In the genomic region with DNA sequence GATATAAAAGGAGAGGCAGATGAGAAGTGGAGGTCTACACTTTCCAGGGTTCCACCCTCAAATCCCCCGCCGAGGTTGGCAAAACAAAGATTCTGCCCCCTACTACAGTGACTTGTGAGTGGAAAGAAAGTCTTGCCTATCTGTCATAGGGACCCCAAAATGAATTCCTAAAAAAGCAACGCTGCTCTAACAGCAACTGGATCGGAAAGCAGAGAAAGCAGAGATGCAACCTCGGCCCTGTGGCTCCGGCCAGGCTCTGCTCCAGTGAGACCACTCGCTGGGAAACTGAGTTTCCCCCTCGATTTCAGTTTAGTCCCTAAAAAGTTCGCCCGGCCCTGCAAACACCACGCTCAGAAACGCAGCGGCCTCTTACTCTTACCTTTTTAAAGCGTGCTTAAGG, we compare ENCODE assay signal across 11 cellular contexts.
DNase-seq lines count a peak whose midpoint lies in the region; ATAC-seq and TF ChIP-seq lines count a peak whose summit lies in the region.
"Had no signal": no experiment of that assay in that cellular context is flagged by ENCODE, and none has a peak within 500 bp of the region (broad histone marks: within the 10 kb centered on the region; RNA-seq: fewer than 3 reads in every experiment).

No MANE protein-coding gene starts in this region.

- peaks cover 7% of the 10 kb centered on the region for H3K27me3 ChIP-seq in ascending aorta
- H3K27me3 ChIP-seq in iPS-20b (ENCODE audit: insufficient read depth, low read length) = peaks cover 68% of the 10 kb centered on the region
- peaks cover 9 to 100% (median 76%) of the 10 kb centered on the region in 3 donors for H3K27me3 ChIP-seq in stomach

- no peaks in the 10 kb centered on the region for H3K9me3 Mint-ChIP-seq in Calu3 (ENCODE audit: low read depth, unreplicated experiment)

- peaks cover 24 to 33% of the 10 kb centered on the region in 2 donors for H3K4me1 ChIP-seq in ascending aorta
- H3K4me1 ChIP-seq in iPS-20b (ENCODE audit: insufficient read depth, low read length) = peaks cover 12% of the 10 kb centered on the region
- peaks cover 19 to 76% (median 43%) of the 10 kb centered on the region in 4 donors for H3K4me1 ChIP-seq in stomach

- 15 to 32% (median 20%) methylated on average over 14 of the region's 14 CpGs for WGBS in stomach, 5 donors

- peaks cover 30% of the 10 kb centered on the region for H3K4me1 Mint-ChIP-seq in Calu3 (ENCODE audit: low read depth, unreplicated experiment)

- H3K4me3 ChIP-seq in ascending aorta (peak overlapping the region in 1 of 2 donors; percentile 40), iPS-20b (ENCODE audit: low read length) (peak overlapping the region; percentile 53), stomach (no peak overlapping the region)

- H3K27ac ChIP-seq in ascending aorta (peak overlapping the region; percentile 19 to 76), iPS-20b (ENCODE audit: low read length) (no peak overlapping the region), stomach (peak overlapping the region in 4 of 5 donors; percentile 52 to 91 (median 79))

- no TSS peak for BruUV-seq in Calu3 (replicated peaks; lab: Mats Ljungman, UMichigan)

- H3K27ac Mint-ChIP-seq in Calu3 (ENCODE audit: unreplicated experiment) = no peak overlapping the region

- DNase-seq in NCI-H2227 (lab: John Stamatoyannopoulos, UW; ENCODE audit: unreplicated experiment) (peak; percentile 23), NCI-H2227 treated with DMSO at 0.1 percent for 48 hours (lab: John Stamatoyannopoulos, UW) (no peak), ascending aorta (ENCODE audit: low spot score in 2 of 2) (no peak), stomach (no peak), Calu3 (no peak)
- DNase-seq: activated CD4-positive, alpha-beta T cell treated with anti-CD3 and anti-CD28 coated beads, Interleukin-2, amount 50 U/mL, for 4 hours; effector memory CD4-positive, alpha-beta T cell had no signal

- H3K36me3 ChIP-seq in ascending aorta (no peaks in the 10 kb centered on the region), iPS-20b (ENCODE audit: insufficient read depth, low read depth, low read length) (no peaks in the 10 kb centered on the region), stomach (no peaks in the 10 kb centered on the region)

- no peak for TF ChIP-seq EP300 in stomach (IDR thresholded peaks at IDR 0.05)

- peaks cover 6% of the 10 kb centered on the region for H3K36me3 Mint-ChIP-seq in Calu3 (ENCODE audit: insufficient read depth, unreplicated experiment)

- H3K9me3 ChIP-seq in ascending aorta (no peaks in the 10 kb centered on the region), iPS-20b (ENCODE audit: insufficient read depth, low read depth, low read length) (no peaks in the 10 kb centered on the region), stomach (peaks cover 0 to 39% (median 10%) of the 10 kb centered on the region in 4 donors)

- TF ChIP-seq POLR2A in stomach (IDR thresholded peaks at IDR 0.05) = no peak

- no peak overlapping the region for H3K9ac ChIP-seq in iPS-20b (ENCODE audit: low read depth, low read length)

- H3K4me3 Mint-ChIP-seq in Calu3 (ENCODE audit: low read depth, unreplicated experiment) = no peak overlapping the region

- no peak for ATAC-seq in HG03520 (IDR thresholded peaks at IDR 0.05; ENCODE audit: unreplicated experiment)
- no peak for ATAC-seq in HG02938 (IDR thresholded peaks at IDR 0.05; ENCODE audit: unreplicated experiment)
- ATAC-seq: stimulated activated naive CD8-positive, alpha-beta T cell treated with anti-CD3 and anti-CD28 coated beads, Interleukin-15, Interleukin-2, amounts not matched to agents 100 U/mL and 50 U/mL, for 24 hours had no signal

- CTCF ChIA-PET in Calu3 (lab: Charles Lee) = interaction anchor here (0.5 to 0.9 kb wide), 3 partner anchors 39 to 551 kb away, joined by 3 to 4 read pairs (median 3); no protein-coding TSS in a partner anchor

- intact Hi-C loops in ascending aorta (cut with DNase I) = loop anchor here (1.0 to 10.0 kb wide), 7 partner anchors 142 to 869 kb away; a partner anchor contains a TSS
- intact Hi-C loops in stomach (cut with DNase I; ENCODE audit: low total_unique reads) = no loop called here
- intact Hi-C loops in Calu3 (cut with micrococcal nuclease; ENCODE audit: unreplicated experiment) = loop anchor here (1.0 kb wide), 1 partner anchor 593 kb away; no protein-coding TSS in a partner anchor

- peaks cover 29% of the 10 kb centered on the region for H3K27me3 Mint-ChIP-seq in Calu3 (ENCODE audit: unreplicated experiment)

- no peak for TF ChIP-seq CTCF in ascending aorta (IDR thresholded peaks at IDR 0.05)
- no peak for TF ChIP-seq CTCF in stomach (IDR thresholded peaks at IDR 0.05)
- TF ChIP-seq CTCF in Calu3 (IDR thresholded peaks at IDR 0.05; ENCODE audit: unreplicated experiment) = no peak
